Comparison of ENCODE assay signal across 8 cellular contexts in genomic region chr12:55737581-55738112, GRCh38. TPM values are rescaled to one million over a fixed set of nuclear protein-coding genes. Genes with fewer than 3 reads are reported as not detected.
A peak's percentile ranks its signal among the peaks of the same experiment; 100 is the strongest.
DNase-seq lines count a peak whose midpoint lies in the region; ATAC-seq, FAIRE-seq and TF ChIP-seq lines count a peak whose summit lies in the region.

No MANE protein-coding gene starts in this region.

- H3K27me3 ChIP-seq in BLaER1 (no peaks in the 10 kb centered on the region), tibial artery (no peaks in the 10 kb centered on the region), small intestine (ENCODE audit: control insufficient read depth in 2 of 2, insufficient read depth in 2 of 2, low read length in 2 of 2) (no peaks in the 10 kb centered on the region)

- no peaks in the 10 kb centered on the region for H3K27me3 Mint-ChIP-seq in activated naive CD8-positive, alpha-beta T cell treated with anti-CD3 and anti-CD28 coated beads for 36 hours

- peak overlapping the region; percentile 98 for H3K4me2 ChIP-seq in BLaER1

- H3K4me1 ChIP-seq in BLaER1: peaks cover 43% of the 10 kb centered on the region
- peaks cover 9% of the 10 kb centered on the region in 2 donors for H3K4me1 ChIP-seq in kidney (ENCODE audit: control insufficient read depth in 1 of 2, insufficient read depth in 1 of 2, low read depth in 1 of 2, low read length in 2 of 2)
- H3K4me1 ChIP-seq in tibial artery: peaks cover 0 to 17% (median 13%) of the 10 kb centered on the region in 4 donors
- peaks cover 0 to 5% of the 10 kb centered on the region in 2 donors for H3K4me1 ChIP-seq in small intestine (ENCODE audit: control insufficient read depth in 2 of 2, insufficient read depth in 1 of 2, low read depth in 1 of 2, low read length in 1 of 2)

- H3K9ac ChIP-seq in BLaER1 (peak overlapping the region; percentile 65), kidney (ENCODE audit: low read length in 2 of 2) (peak overlapping the region in 1 of 2 donors; percentile 70)

- peak overlapping the region; percentile 80 for H3K4me3 Mint-ChIP-seq in activated naive CD8-positive, alpha-beta T cell treated with anti-CD3 and anti-CD28 coated beads for 36 hours

- no peaks in the 10 kb centered on the region for H3K9me3 Mint-ChIP-seq in activated naive CD8-positive, alpha-beta T cell treated with anti-CD3 and anti-CD28 coated beads for 36 hours

- no peaks in the 10 kb centered on the region for H4K20me1 ChIP-seq in BLaER1

- no peak for DNase-seq in activated naive CD8-positive, alpha-beta T cell treated with anti-CD3 and anti-CD28 coated beads for 36 hours
- DNase-seq in kidney (no peak), tibial artery (no peak), HT-29 (ENCODE audit: low spot score) (no peak), small intestine (no peak), ACHN (no peak)

- peak overlapping the region; percentile 85 for H3K27ac Mint-ChIP-seq in activated naive CD8-positive, alpha-beta T cell treated with anti-CD3 and anti-CD28 coated beads for 36 hours

- FAIRE-seq in kidney (lab: Jason Lieb, UNC): no peak
- no peak for FAIRE-seq in small intestine (lab: Jason Lieb, UNC)

- TF ChIP-seq CTCF in kidney (IDR thresholded peaks at IDR 0.05; ENCODE audit: borderline replicate concordance, extremely low read depth, insufficient read depth) (no peak), tibial artery (IDR thresholded peaks at IDR 0.05) (no peak)

- H3K4me1 Mint-ChIP-seq in activated naive CD8-positive, alpha-beta T cell treated with anti-CD3 and anti-CD28 coated beads for 36 hours: peaks cover 26% of the 10 kb centered on the region

- in situ Hi-C loops in ACHN (cut with HindIII; ENCODE audit: low pct_ligation_motif_present, low pct_unique_long_range_greater_than_20kb, low sequenced_read_pairs): no loop called here

- peak; percentile 14 for ATAC-seq in HG02759 (IDR thresholded peaks at IDR 0.05; ENCODE audit: unreplicated experiment)

- no peaks in the 10 kb centered on the region for H3K36me3 Mint-ChIP-seq in activated naive CD8-positive, alpha-beta T cell treated with anti-CD3 and anti-CD28 coated beads for 36 hours

- intact Hi-C loops in kidney (cut with DNase I) (no loop called here), tibial artery (cut with DNase I; ENCODE audit: low total_unique reads) (loop anchor here (2.0 to 5.0 kb wide), 2 partner anchors 55 to 203 kb away; a partner anchor contains a TSS)

- peak overlapping the region; percentile 73 for H3K4me3 ChIP-seq in BLaER1
- peak overlapping the region in 1 of 2 donors; percentile 85 for H3K4me3 ChIP-seq in kidney (ENCODE audit: low read length in 2 of 2)
- H3K4me3 ChIP-seq in tibial artery: peak overlapping the region in 1 of 2 donors; percentile 67
- no peak overlapping the region for H3K4me3 ChIP-seq in small intestine (ENCODE audit: low read depth in 1 of 2, low read length in 2 of 2)

- H3K9me3 ChIP-seq in BLaER1 (no peaks in the 10 kb centered on the region), kidney (ENCODE audit: control insufficient read depth in 1 of 2, low read length in 2 of 2) (no peaks in the 10 kb centered on the region), tibial artery (no peaks in the 10 kb centered on the region), small intestine (ENCODE audit: control insufficient read depth, low read depth) (no peaks in the 10 kb centered on the region)

- H3K27ac ChIP-seq in BLaER1 (peak overlapping the region; percentile 61), kidney (ENCODE audit: low read depth in 2 of 2, low read length in 2 of 2) (peak overlapping the region; percentile 47 to 56), tibial artery (peak overlapping the region; percentile 71 to 73), small intestine (ENCODE audit: low read depth in 1 of 2, low read length in 1 of 2) (peak overlapping the region in 1 of 2 donors; percentile 84)

- WGBS in small intestine, 3 donors: 16 to 30% (median 26%) methylated on average over 4 of the region's 4 CpGs

- H3K36me3 ChIP-seq in BLaER1 (no peaks in the 10 kb centered on the region), kidney (ENCODE audit: control insufficient read depth in 1 of 2, insufficient read depth in 2 of 2, low read length in 2 of 2) (no peaks in the 10 kb centered on the region), tibial artery (no peaks in the 10 kb centered on the region), small intestine (ENCODE audit: control insufficient read depth in 2 of 2, insufficient read depth in 2 of 2, low read length in 2 of 2) (no peaks in the 10 kb centered on the region)

RNA-seq across cellular contexts. Expression of gene GDF11, which starts 5.3 kb away (rescaled TPM):
- total RNA-seq in activated naive CD8-positive, alpha-beta T cell treated with anti-CD3 and anti-CD28 coated beads for 36 hours: 10 to 100 TPM; 11.9 to 12.9 TPM
- total RNA-seq in kidney: 6.2 TPM
- 3.4 TPM for polyA plus RNA-seq in kidney (ENCODE audit: insufficient read depth, low read depth, low replicate concordance)
- total RNA-seq in HT-29 (2014; rRNA removed; shearing (Covaris generic)): 2.0 and 3.8 TPM in 2 replicates
- polyA plus RNA-seq in small intestine: 1 to 10 TPM in 2 of 3 donors, under 1 TPM in 1; 0.22 to 2.7 (median 2.2) TPM

RNA-seq across cellular contexts. Expression of gene CD63, which starts 8.8 kb away (rescaled TPM):
- 100 to 1,000 TPM; 113 to 117 TPM for total RNA-seq in activated naive CD8-positive, alpha-beta T cell treated with anti-CD3 and anti-CD28 coated beads for 36 hours
- total RNA-seq in kidney: 1,130 TPM
- 1,381 TPM for polyA plus RNA-seq in kidney (ENCODE audit: insufficient read depth, low read depth, low replicate concordance)
- 867 and 895 TPM in 2 replicates for total RNA-seq in HT-29 (2014; rRNA removed; shearing (Covaris generic))
- polyA plus RNA-seq in small intestine: 100 to 1,000 TPM; 561 to 710 (median 694) TPM

RNA-seq across cellular contexts. Expression of gene RDH5, which starts 17.5 kb away (rescaled TPM):
- 1 to 10 TPM; 4.2 to 6.7 TPM for total RNA-seq in activated naive CD8-positive, alpha-beta T cell treated with anti-CD3 and anti-CD28 coated beads for 36 hours
- 11.1 TPM for total RNA-seq in kidney
- polyA plus RNA-seq in kidney (ENCODE audit: insufficient read depth, low read depth, low replicate concordance) (30.2 TPM), small intestine (10 to 100 TPM; 19.2 to 79.8 (median 44.0) TPM)
- 5.3 and 5.7 TPM in 2 replicates for total RNA-seq in HT-29 (2014; rRNA removed; shearing (Covaris generic))

RNA-seq across cellular contexts. Expression of gene BLOC1S1, which starts 21.8 kb away (rescaled TPM):
- 10 to 100 TPM; 81.9 to 88.4 TPM for total RNA-seq in activated naive CD8-positive, alpha-beta T cell treated with anti-CD3 and anti-CD28 coated beads for 36 hours
- total RNA-seq in kidney: 116 TPM
- polyA plus RNA-seq in kidney (ENCODE audit: insufficient read depth, low read depth, low replicate concordance) (451 TPM), small intestine (100 to 1,000 TPM; 291 to 688 (median 576) TPM)
- total RNA-seq in HT-29 (2014; rRNA removed; shearing (Covaris generic)): 165 and 169 TPM in 2 replicates

RNA-seq across cellular contexts. Expression of gene ITGA7, which starts 29.9 kb away (rescaled TPM):
- 1 to 10 TPM; 3.3 to 3.7 TPM for total RNA-seq in activated naive CD8-positive, alpha-beta T cell treated with anti-CD3 and anti-CD28 coated beads for 36 hours
- 66.3 TPM for total RNA-seq in kidney
- polyA plus RNA-seq in kidney (ENCODE audit: insufficient read depth, low read depth, low replicate concordance) (26.2 TPM), small intestine (10 to 100 TPM in 2 of 3 donors, 1 to 10 TPM in 1; 6.3 to 81.6 (median 24.4) TPM)
- total RNA-seq in HT-29 (2014; rRNA removed; shearing (Covaris generic)): 4.6 and 4.7 TPM in 2 replicates
